ENCODE assay signal across 8 cellular contexts in genomic region chr4:186458050-186458449, GRCh38.
"Had no signal": no experiment of that assay in that cellular context is flagged by ENCODE, and none has a peak within 500 bp of the region (broad histone marks: within the 10 kb centered on the region; RNA-seq: fewer than 3 reads in every experiment).

No MANE protein-coding gene starts in this region.

- DNase-seq: GOT3, HFFc6, KBM-7 had no signal

- H3K4me1 ChIP-seq: HAP-1 had no signal

- H3K27me3 Mint-ChIP-seq: IgD-negative memory B cell had no signal

- H3K4me3 ChIP-seq: HAP-1 had no signal

- H3K4me3 Mint-ChIP-seq: HFFc6, IgD-negative memory B cell had no signal

- H3K4me1 Mint-ChIP-seq: IgD-negative memory B cell had no signal

- ATAC-seq: HCT116, HepG2 had no signal

- H3K27ac ChIP-seq: HL-60 had no signal

- H3K9me3 ChIP-seq: HAP-1 had no signal

- H3K27ac Mint-ChIP-seq: HFFc6, IgD-negative memory B cell had no signal

- H3K36me3 ChIP-seq: HAP-1 had no signal
